ENCODE assay signal across 24 cellular contexts in genomic region chr7:85688712-85689111, GRCh38.
DNase-seq lines count a peak whose midpoint lies in the region; ATAC-seq, FAIRE-seq and TF ChIP-seq lines count a peak whose summit lies in the region.
"Had no signal": no experiment of that assay in that cellular context is flagged by ENCODE, and none has a peak within 500 bp of the region (broad histone marks: within the 10 kb centered on the region; RNA-seq: fewer than 3 reads in every experiment).

No MANE protein-coding gene starts in this region.

- no peaks in the 10 kb centered on the region for H3K79me2 ChIP-seq in GM23248 (ENCODE audit: insufficient read depth)

- no peak overlapping the region for H3K4me3 ChIP-seq in AG10803 (ENCODE audit: low read length)
- no peak overlapping the region for H3K4me3 ChIP-seq in GM23248
- no peak overlapping the region for H3K4me3 ChIP-seq in kidney (ENCODE audit: low read length in 2 of 2)
- H3K4me3 ChIP-seq: BLaER1 treated with 17β-estradiol and CSF1 and Interleukin-3, amounts not matched to agents 10 nM and 100 nM had no signal

- H4K20me1 ChIP-seq in GM23248 (ENCODE audit: insufficient read depth): no peaks in the 10 kb centered on the region
- H4K20me1 ChIP-seq: BLaER1 treated with 17β-estradiol and CSF1 and Interleukin-3, amounts not matched to agents 10 nM and 100 nM had no signal

- H2AFZ ChIP-seq in GM23248: no peak overlapping the region

- 0 out of 2 replicates have a peak, but pooled peaks cover 9% of the 10 kb centered on the region for H3F3A ChIP-seq in GM23248 (ENCODE audit: insufficient read depth)

- no peak overlapping the region for H3K27ac ChIP-seq in GM23248
- no peak overlapping the region for H3K27ac ChIP-seq in kidney (ENCODE audit: low read depth in 2 of 2, low read length in 2 of 2)
- H3K27ac ChIP-seq: BLaER1 treated with 17β-estradiol and CSF1 and Interleukin-3, amounts not matched to agents 10 nM and 100 nM had no signal

- no peak for TF ChIP-seq CTCF in AG10803 (conservative IDR thresholded peaks at IDR 0.05; ENCODE audit: low read length)
- TF ChIP-seq CTCF in kidney (IDR thresholded peaks at IDR 0.05; ENCODE audit: borderline replicate concordance, extremely low read depth, insufficient read depth): no peak

- H3K27me3 ChIP-seq in GM23248 (replicated peaks; ENCODE audit: insufficient read depth): no peaks in the 10 kb centered on the region
- H3K27me3 ChIP-seq: BLaER1 treated with 17β-estradiol and CSF1 and Interleukin-3, amounts not matched to agents 10 nM and 100 nM had no signal

- no peaks in the 10 kb centered on the region for H3K36me3 ChIP-seq in GM23248 (ENCODE audit: low read depth)
- no peaks in the 10 kb centered on the region for H3K36me3 ChIP-seq in kidney (ENCODE audit: control insufficient read depth in 1 of 2, insufficient read depth in 2 of 2, low read length in 2 of 2)
- H3K36me3 ChIP-seq: BLaER1 treated with 17β-estradiol and CSF1 and Interleukin-3, amounts not matched to agents 10 nM and 100 nM had no signal

- H3K9ac ChIP-seq in GM23248: no peak overlapping the region
- H3K9ac ChIP-seq in kidney (ENCODE audit: low read length in 2 of 2): no peak overlapping the region
- H3K9ac ChIP-seq: BLaER1 treated with 17β-estradiol and CSF1 and Interleukin-3, amounts not matched to agents 10 nM and 100 nM had no signal

- intact Hi-C loops in kidney (cut with DNase I): no loop called here

- peaks cover 11% of the 10 kb centered on the region; the same call in 1 of the 2 replicates for H3K4me1 ChIP-seq in GM23248 (ENCODE audit: insufficient read depth)
- no peaks in the 10 kb centered on the region for H3K4me1 ChIP-seq in kidney (ENCODE audit: control insufficient read depth in 1 of 2, insufficient read depth in 1 of 2, low read depth in 1 of 2, low read length in 2 of 2)

- DNase-seq in AG10803 (ENCODE audit: low read depth) (peak; percentile 20), GM23248 (peak; percentile 8), astrocyte of the hippocampus (ENCODE audit: low read depth, low spot score) (peak; percentile 53), kidney (peak; percentile 11), HT-29 (ENCODE audit: low spot score) (no peak), DMS 273 treated with DMSO at 0.1 percent for 48 hours (lab: John Stamatoyannopoulos, UW) (no peak)
- DNase-seq: Calu3; CD8-positive, alpha-beta T cell; DMS53; EL; HFFc6; IMR-90; NCI-H1417 treated with DMSO at 0.1 percent for 48 hours; NCI-H2029 treated with DMSO at 0.1 percent for 48 hours; NCI-H2171; NCI-H774; OCI-M1; SHP77 had no signal

- no peak overlapping the region for H3K4me2 ChIP-seq in GM23248 (ENCODE audit: unreplicated experiment)
- H3K4me2 ChIP-seq: BLaER1 treated with 17β-estradiol and CSF1 and Interleukin-3, amounts not matched to agents 10 nM and 100 nM had no signal

- WGBS in GM23248 (ENCODE audit: low coverage in 1 of 2, low lambda C conversion rate in 2 of 2, missing lambda C conversion rate in 2 of 2), 2 experiments: 65 to 78% methylated on average over 2 of the region's 2 CpGs

- ATAC-seq in HG03378 (IDR thresholded peaks at IDR 0.05; ENCODE audit: unreplicated experiment): no peak
- ATAC-seq: CD8-positive, alpha-beta T cell had no signal

- H3K9me3 ChIP-seq in GM23248 (ENCODE audit: low read depth) (no peaks in the 10 kb centered on the region), kidney (ENCODE audit: control insufficient read depth in 1 of 2, low read length in 2 of 2) (no peaks in the 10 kb centered on the region)

- in situ Hi-C loops in GM23248 (cut with MboI): no loop called here

- no peaks in the 10 kb centered on the region for H3K9me2 ChIP-seq in GM23248 (ENCODE audit: insufficient read depth)

- FAIRE-seq in kidney (lab: Jason Lieb, UNC): no peak
- FAIRE-seq: A204.1, GM12892, GM18507, H54 had no signal

Comparison
In these comparisons a context has a peak if more than half of its experiments do, and no peak if none do; other contexts are left out.
1. DNase-seq: peak in AG10803 (single experiment), GM23248 (single experiment), astrocyte of the hippocampus (single experiment) and kidney (single experiment); none in HT-29 (single experiment) and DMS 273 treated with DMSO at 0.1 percent for 48 hours (single experiment).